In the genomic region with DNA sequence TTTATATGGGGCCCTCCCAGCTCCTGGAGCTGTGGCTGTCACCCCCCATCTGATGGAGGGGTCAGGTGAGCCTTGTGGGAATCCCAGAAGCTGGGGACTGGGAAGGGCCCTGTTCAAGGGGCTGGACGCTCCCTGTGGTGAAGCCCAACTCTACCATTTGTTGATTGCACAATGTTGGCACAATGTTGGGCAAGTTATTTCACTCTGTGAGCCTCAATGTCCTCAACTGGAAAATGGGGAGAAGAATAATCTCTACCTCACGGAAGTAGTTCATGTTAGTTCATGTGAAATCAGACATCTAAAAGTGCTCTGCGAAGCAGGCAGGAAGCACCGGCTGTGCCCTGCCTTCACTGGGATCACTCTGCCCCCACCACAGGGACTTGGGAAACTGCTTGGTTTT, we compare ENCODE assay signal across 11 cellular contexts. TPM values are rescaled to one million over a fixed set of nuclear protein-coding genes. Genes with fewer than 3 reads are reported as not detected.
DNase-seq lines count a peak whose midpoint lies in the region; ATAC-seq and TF ChIP-seq lines count a peak whose summit lies in the region.
"Had no signal": no experiment of that assay in that cellular context is flagged by ENCODE, and none has a peak within 500 bp of the region (broad histone marks: within the 10 kb centered on the region; RNA-seq: fewer than 3 reads in every experiment).

No MANE protein-coding gene starts in this region.

- DNase-seq in effector memory CD8-positive, alpha-beta T cell: no peak
- DNase-seq in AML-193 (lab: John Stamatoyannopoulos, UW): no peak
- DNase-seq in NCI-H187 treated with DMSO at 0.1 percent for 48 hours (lab: John Stamatoyannopoulos, UW): no peak

- H3K27me3 ChIP-seq in parathyroid adenoma (ENCODE audit: control insufficient read depth, insufficient read depth, low read length): no peaks in the 10 kb centered on the region

- H3K9ac ChIP-seq in parathyroid adenoma: no peak overlapping the region
- H3K9ac ChIP-seq: KMS-11 had no signal

- H3K27ac ChIP-seq in C4-2B (peak overlapping the region; percentile 84), parathyroid adenoma (no peak overlapping the region)
- H3K27ac ChIP-seq: KMS-11 had no signal

- no peaks in the 10 kb centered on the region for H3K36me3 ChIP-seq in parathyroid adenoma (ENCODE audit: control insufficient read depth, insufficient read depth, low read length)
- H3K36me3 ChIP-seq: heart right ventricle had no signal

- TF ChIP-seq CTCF in C4-2B (conservative IDR thresholded peaks at IDR 0.05): no peak
- no peak for TF ChIP-seq CTCF in parathyroid adenoma (IDR thresholded peaks at IDR 0.05)

- H3K4me1 Mint-ChIP-seq in IgD-negative memory B cell: peaks cover 6 to 12% (median 8%) of the 10 kb centered on the region in 3 donors
- H3K4me1 Mint-ChIP-seq in effector memory CD8-positive, alpha-beta T cell (ENCODE audit: low read depth in 2 of 2): peaks cover 26 to 48% of the 10 kb centered on the region in 2 donors

- peak overlapping the region; percentile 12 to 90 (median 82) for H3K4me3 Mint-ChIP-seq in IgD-negative memory B cell
- H3K4me3 Mint-ChIP-seq in effector memory CD8-positive, alpha-beta T cell: peak overlapping the region; percentile 74

- no peaks in the 10 kb centered on the region for H3K27me3 Mint-ChIP-seq in IgD-negative memory B cell
- no peaks in the 10 kb centered on the region for H3K27me3 Mint-ChIP-seq in effector memory CD8-positive, alpha-beta T cell

- H3K4me3 ChIP-seq in parathyroid adenoma (ENCODE audit: low read depth, low read length): no peak overlapping the region

- H3K9me3 Mint-ChIP-seq in IgD-negative memory B cell: no peaks in the 10 kb centered on the region
- no peaks in the 10 kb centered on the region for H3K9me3 Mint-ChIP-seq in effector memory CD8-positive, alpha-beta T cell

- ATAC-seq in effector memory CD8-positive, alpha-beta T cell (replicated peaks): no peak
- ATAC-seq in GM18907 (IDR thresholded peaks at IDR 0.05; ENCODE audit: unreplicated experiment) (no peak), GM19328 (IDR thresholded peaks at IDR 0.05; ENCODE audit: unreplicated experiment) (no peak)

- peak overlapping the region; percentile 58 for H2AFZ ChIP-seq in parathyroid adenoma

- no peaks in the 10 kb centered on the region for H3K9me3 ChIP-seq in parathyroid adenoma (ENCODE audit: control insufficient read depth, low read length)
- H3K9me3 ChIP-seq: Caco-2, heart right ventricle had no signal

- H3K36me3 Mint-ChIP-seq in IgD-negative memory B cell: peaks cover 1% of the 10 kb centered on the region
- H3K36me3 Mint-ChIP-seq in effector memory CD8-positive, alpha-beta T cell (ENCODE audit: insufficient read depth): peaks cover 40% of the 10 kb centered on the region

- peak overlapping the region in 1 of 3 donors; percentile 80 for H3K27ac Mint-ChIP-seq in IgD-negative memory B cell
- H3K27ac Mint-ChIP-seq in effector memory CD8-positive, alpha-beta T cell: peak overlapping the region; percentile 47 to 75

- peaks cover 3% of the 10 kb centered on the region for H3K79me2 ChIP-seq in parathyroid adenoma

- no peak overlapping the region for H3K4me2 ChIP-seq in parathyroid adenoma (ENCODE audit: low read length)
- H3K4me2 ChIP-seq: KMS-11 had no signal

- peaks cover 3% of the 10 kb centered on the region for H3K4me1 ChIP-seq in parathyroid adenoma

RNA-seq across cellular contexts. Expression of gene PRR5, which starts 0.8 kb away (rescaled TPM):
- 40.3 TPM for polyA plus RNA-seq in IgD-negative memory B cell

RNA-seq across cellular contexts. Expression of gene ARHGAP8, which starts 51.2 kb away (rescaled TPM):
- polyA plus RNA-seq in IgD-negative memory B cell: not detected
